ENCODE assay signal across 8 cellular contexts in the genomic region with DNA sequence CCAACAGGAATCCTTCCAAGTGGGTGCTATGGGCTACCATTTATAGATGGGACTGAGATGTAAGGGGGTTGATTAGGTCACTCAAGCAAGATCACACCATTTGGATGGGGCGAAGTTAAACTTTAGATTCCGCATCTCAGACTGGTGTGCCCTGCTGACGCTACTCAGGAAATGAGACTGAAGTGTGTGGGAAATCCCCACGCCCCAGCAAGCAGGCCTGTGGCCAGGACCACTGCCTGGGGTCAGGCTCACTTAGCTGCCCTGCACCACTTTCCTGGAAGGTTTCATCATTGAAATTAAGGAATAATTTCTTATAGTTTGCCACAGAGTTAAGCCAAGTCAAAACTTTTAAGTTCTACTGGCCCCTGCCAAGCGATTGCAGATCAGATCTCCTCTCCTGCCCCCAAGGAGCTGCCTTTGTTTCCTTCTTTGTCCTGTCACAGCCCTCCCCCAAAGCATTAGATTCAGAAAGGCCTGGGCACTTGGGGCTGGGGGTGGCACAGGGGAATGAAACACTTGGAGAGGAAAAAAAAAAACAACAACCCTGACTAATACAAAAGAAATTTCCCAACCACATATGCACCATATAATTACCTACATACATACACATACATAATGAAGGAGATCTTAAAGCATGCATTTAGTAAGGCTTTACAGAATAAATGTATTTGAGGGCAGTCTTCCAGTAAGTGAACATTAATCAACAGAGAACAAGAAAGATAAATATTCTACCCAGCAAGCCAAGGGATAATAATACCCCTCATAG.
DNase-seq lines count a peak whose midpoint lies in the region; ATAC-seq and TF ChIP-seq lines count a peak whose summit lies in the region.

No MANE protein-coding gene starts in this region.

- TF ChIP-seq CTCF in right atrium auricular region (IDR thresholded peaks at IDR 0.05) (no peak), coronary artery (IDR thresholded peaks at IDR 0.05) (no peak)

- H3K4me2 ChIP-seq in BLaER1: peak overlapping the region; percentile 39

- H3K4me3 ChIP-seq in BLaER1 (no peak overlapping the region), right atrium auricular region (no peak overlapping the region), coronary artery (no peak overlapping the region)

- TF ChIP-seq EP300 in Ishikawa (IDR thresholded peaks at IDR 0.05; ENCODE audit: borderline replicate concordance): peak; percentile 57

- ATAC-seq in GM21390 (IDR thresholded peaks at IDR 0.05; ENCODE audit: unreplicated experiment): peak; percentile 90

- no peak overlapping the region for H3K9ac ChIP-seq in BLaER1

- H3K27me3 ChIP-seq in BLaER1 (no peaks in the 10 kb centered on the region), right atrium auricular region (no peaks in the 10 kb centered on the region)

- H3K4me1 ChIP-seq in BLaER1 (peaks cover 11% of the 10 kb centered on the region), right atrium auricular region (peaks cover 0 to 56% of the 10 kb centered on the region in 2 donors)

- H3K9me3 ChIP-seq in BLaER1: no peaks in the 10 kb centered on the region
- H3K9me3 ChIP-seq in right atrium auricular region: no peaks in the 10 kb centered on the region

- peak; percentile 51 for DNase-seq in activated T-cell treated with anti-CD3 and anti-CD28 coated beads for 24 hours (ENCODE audit: low read depth)
- DNase-seq in right atrium auricular region (ENCODE audit: low spot score): no peak
- DNase-seq in stimulated activated CD8-positive, alpha-beta memory T cell treated with anti-CD3 and anti-CD28 coated beads, Interleukin-15, amount 100 ng/mL, for 48 hours (ENCODE audit: low read depth in 2 of 2): peak; percentile 68 to 71
- DNase-seq in KBM-7: no peak
- DNase-seq in coronary artery (ENCODE audit: low spot score): no peak

- no peak overlapping the region for H3K27ac ChIP-seq in BLaER1
- H3K27ac ChIP-seq in right atrium auricular region: peak overlapping the region; percentile 45 to 46
- peak overlapping the region in 1 of 2 donors; percentile 24 for H3K27ac ChIP-seq in coronary artery

- 0 out of 2 replicates have a peak, but pooled peaks have one; percentile 0 for TF ChIP-seq RAD21 in Ishikawa (IDR thresholded peaks at IDR 0.05; ENCODE audit: low read depth)

- H3K36me3 ChIP-seq in BLaER1 (no peaks in the 10 kb centered on the region), right atrium auricular region (no peaks in the 10 kb centered on the region)

- in situ Hi-C loops in KBM-7 (cut with MboI; ENCODE audit: low pct_unique_long_range_greater_than_20kb, low sequenced_read_pairs): no loop called here

- no peaks in the 10 kb centered on the region for H4K20me1 ChIP-seq in BLaER1

TF ChIP-seq in Ishikawa, 13 proteins besides CTCF, POLR2A, EP300 and RAD21:
- peak; percentile 79; the same call in 1 of the 2 replicates for TF ChIP-seq ZBTB7A (IDR thresholded peaks at IDR 0.05; ENCODE audit: low read depth)
- 0 out of 2 replicates have a peak, but pooled peaks have one; percentile 30 for TF ChIP-seq TAF1 (IDR thresholded peaks at IDR 0.05; ENCODE audit: low read depth)
- TF ChIP-seq, protein P1, sequence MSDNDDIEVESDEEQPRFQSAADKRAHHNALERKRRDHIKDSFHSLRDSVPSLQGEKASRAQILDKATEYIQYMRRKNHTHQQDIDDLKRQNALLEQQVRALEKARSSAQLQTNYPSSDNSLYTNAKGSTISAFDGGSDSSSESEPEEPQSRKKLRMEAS (IDR thresholded peaks at IDR 0.05): 0 out of 2 replicates have a peak, but pooled peaks have one; percentile 16
- TF ChIP-seq FOXM1 (IDR thresholded peaks at IDR 0.05; ENCODE audit: borderline replicate concordance, low read depth): 0 out of 2 replicates have a peak, but pooled peaks have one; percentile 26
- no peak for TF ChIP-seq CREB1 (IDR thresholded peaks at IDR 0.05; ENCODE audit: low read depth)
- TF ChIP-seq YY1 (IDR thresholded peaks at IDR 0.05; ENCODE audit: low read depth): no peak
- TF ChIP-seq, protein P2, sequence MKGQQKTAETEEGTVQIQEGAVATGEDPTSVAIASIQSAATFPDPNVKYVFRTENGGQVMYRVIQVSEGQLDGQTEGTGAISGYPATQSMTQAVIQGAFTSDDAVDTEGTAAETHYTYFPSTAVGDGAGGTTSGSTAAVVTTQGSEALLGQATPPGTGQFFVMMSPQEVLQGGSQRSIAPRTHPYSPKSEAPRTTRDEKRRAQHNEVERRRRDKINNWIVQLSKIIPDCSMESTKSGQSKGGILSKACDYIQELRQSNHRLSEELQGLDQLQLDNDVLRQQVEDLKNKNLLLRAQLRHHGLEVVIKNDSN (IDR thresholded peaks at IDR 0.05): no peak
- no peak for TF ChIP-seq TEAD4 (IDR thresholded peaks at IDR 0.05)
- TF ChIP-seq EGR1 (IDR thresholded peaks at IDR 0.05): no peak
- peak; percentile 65 for TF ChIP-seq NFIC (IDR thresholded peaks at IDR 0.05)
- TF ChIP-seq TCF12 (IDR thresholded peaks at IDR 0.05; ENCODE audit: low read depth): peak; percentile 50
- 0 out of 2 replicates have a peak, but pooled peaks have one; percentile 11 for TF ChIP-seq CEBPB (IDR thresholded peaks at IDR 0.05)
- TF ChIP-seq, protein P3, sequence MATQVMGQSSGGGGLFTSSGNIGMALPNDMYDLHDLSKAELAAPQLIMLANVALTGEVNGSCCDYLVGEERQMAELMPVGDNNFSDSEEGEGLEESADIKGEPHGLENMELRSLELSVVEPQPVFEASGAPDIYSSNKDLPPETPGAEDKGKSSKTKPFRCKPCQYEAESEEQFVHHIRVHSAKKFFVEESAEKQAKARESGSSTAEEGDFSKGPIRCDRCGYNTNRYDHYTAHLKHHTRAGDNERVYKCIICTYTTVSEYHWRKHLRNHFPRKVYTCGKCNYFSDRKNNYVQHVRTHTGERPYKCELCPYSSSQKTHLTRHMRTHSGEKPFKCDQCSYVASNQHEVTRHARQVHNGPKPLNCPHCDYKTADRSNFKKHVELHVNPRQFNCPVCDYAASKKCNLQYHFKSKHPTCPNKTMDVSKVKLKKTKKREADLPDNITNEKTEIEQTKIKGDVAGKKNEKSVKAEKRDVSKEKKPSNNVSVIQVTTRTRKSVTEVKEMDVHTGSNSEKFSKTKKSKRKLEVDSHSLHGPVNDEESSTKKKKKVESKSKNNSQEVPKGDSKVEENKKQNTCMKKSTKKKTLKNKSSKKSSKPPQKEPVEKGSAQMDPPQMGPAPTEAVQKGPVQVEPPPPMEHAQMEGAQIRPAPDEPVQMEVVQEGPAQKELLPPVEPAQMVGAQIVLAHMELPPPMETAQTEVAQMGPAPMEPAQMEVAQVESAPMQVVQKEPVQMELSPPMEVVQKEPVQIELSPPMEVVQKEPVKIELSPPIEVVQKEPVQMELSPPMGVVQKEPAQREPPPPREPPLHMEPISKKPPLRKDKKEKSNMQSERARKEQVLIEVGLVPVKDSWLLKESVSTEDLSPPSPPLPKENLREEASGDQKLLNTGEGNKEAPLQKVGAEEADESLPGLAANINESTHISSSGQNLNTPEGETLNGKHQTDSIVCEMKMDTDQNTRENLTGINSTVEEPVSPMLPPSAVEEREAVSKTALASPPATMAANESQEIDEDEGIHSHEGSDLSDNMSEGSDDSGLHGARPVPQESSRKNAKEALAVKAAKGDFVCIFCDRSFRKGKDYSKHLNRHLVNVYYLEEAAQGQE (IDR thresholded peaks at IDR 0.05; ENCODE audit: low read depth): no peak

Comparison
In these comparisons a context has a peak if more than half of its experiments do, and no peak if none do; other contexts are left out.
1. DNase-seq: peak in activated T-cell treated with anti-CD3 and anti-CD28 coated beads for 24 hours (single experiment) and stimulated activated CD8-positive, alpha-beta memory T cell treated with anti-CD3 and anti-CD28 coated beads, Interleukin-15, amount 100 ng/mL, for 48 hours (2 of 2); none in right atrium auricular region (single experiment), KBM-7 (single experiment) and coronary artery (single experiment).